12 cellular contexts compared by ENCODE assay signal in the genomic region with DNA sequence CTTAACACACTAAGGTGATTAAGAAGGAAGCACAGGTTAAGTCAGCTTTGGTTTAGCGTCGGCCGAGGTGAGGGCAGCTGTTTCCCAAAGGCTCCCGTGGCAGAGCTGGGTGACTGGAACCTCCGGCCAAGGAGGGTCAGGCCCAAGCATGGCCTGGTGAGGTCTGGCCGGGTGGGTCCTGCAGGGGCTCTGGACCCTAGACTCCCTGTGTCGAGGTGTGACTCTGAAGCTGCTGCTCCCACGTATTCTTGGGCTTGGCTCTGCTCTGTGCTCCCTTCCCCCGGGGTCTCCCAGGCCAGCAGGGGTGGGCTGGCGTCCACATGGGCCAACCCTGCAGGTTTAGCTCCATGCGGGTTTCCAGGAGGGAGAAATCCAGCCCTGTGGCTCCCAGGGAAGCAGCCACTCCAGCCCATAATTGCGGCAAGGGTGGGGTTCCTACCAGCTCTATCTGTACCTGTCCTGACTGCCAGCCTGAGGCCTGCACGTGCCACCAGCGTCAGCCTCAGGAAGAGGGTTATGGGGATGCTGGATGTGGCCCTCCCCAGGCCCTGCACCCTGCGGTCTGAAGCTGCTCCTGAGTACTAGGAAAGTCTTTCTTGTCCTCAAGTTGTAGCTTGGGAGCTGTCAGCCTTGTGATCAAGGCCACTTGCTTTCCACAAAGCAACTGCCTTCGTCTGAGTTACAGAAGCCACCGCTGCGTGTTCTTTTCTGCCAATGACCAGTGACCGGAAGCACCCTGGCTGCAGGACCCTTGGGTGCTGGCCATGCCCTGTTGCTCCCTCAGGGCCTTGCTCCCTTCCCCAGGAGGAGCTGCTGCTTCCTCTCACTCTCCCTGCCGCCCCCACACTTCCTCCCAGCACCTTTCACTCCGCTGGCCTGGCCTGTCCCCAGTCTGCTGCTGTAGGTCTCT. TPM values are rescaled to one million over a fixed set of nuclear protein-coding genes. Genes with fewer than 3 reads are reported as not detected.
A peak's percentile ranks its signal among the peaks of the same experiment; 100 is the strongest.
DNase-seq lines count a peak whose midpoint lies in the region; ATAC-seq, FAIRE-seq and TF ChIP-seq lines count a peak whose summit lies in the region.
"Had no signal": no experiment of that assay in that cellular context is flagged by ENCODE, and none has a peak within 500 bp of the region (broad histone marks: within the 10 kb centered on the region; RNA-seq: fewer than 3 reads in every experiment).

No MANE protein-coding gene starts in this region.

- no peaks in the 10 kb centered on the region for H3K27me3 ChIP-seq in CD4-positive, alpha-beta T cell (ENCODE audit: control insufficient read depth, insufficient read depth, low read length)
- H3K27me3 ChIP-seq: testis had no signal

- intact Hi-C loops in CD4-positive, alpha-beta T cell (cut with DNase I, micrococcal nuclease): loop anchor here in 1 of 2 experiments (2.0 kb wide), 1 partner anchor 29 kb away; no protein-coding TSS in a partner anchor
- intact Hi-C loops in activated CD4-positive, alpha-beta memory T cell treated with anti-CD3 and anti-CD28 coated beads for 36 hours (cut with micrococcal nuclease): loop anchor here (1.0 kb wide), 2 partner anchors 12 to 32 kb away; no protein-coding TSS in a partner anchor
- intact Hi-C loops in kidney (cut with DNase I): no loop called here

- peak; percentile 9 for ATAC-seq in CD4-positive, alpha-beta T cell (ENCODE audit: poor library complexity)
- ATAC-seq in GM18505 (IDR thresholded peaks at IDR 0.05; ENCODE audit: unreplicated experiment): no peak
- ATAC-seq in GM21423 (IDR thresholded peaks at IDR 0.05; ENCODE audit: unreplicated experiment): no peak
- ATAC-seq in HG03045 (IDR thresholded peaks at IDR 0.05; ENCODE audit: unreplicated experiment): no peak

- POLR2A ChIA-PET in CD4-positive, alpha-beta T cell (lab: Charles Lee): interaction anchor here (0.6 to 8.1 kb wide), 7 partner anchors 9 to 47 kb away, joined by 3 to 152 read pairs (median 9); partner anchors contain the start of gene PSMD11
- POLR2A ChIA-PET in activated CD4-positive, alpha-beta memory T cell treated with anti-CD3 and anti-CD28 coated beads for 36 hours (lab: Charles Lee): interaction anchor here (1.4 to 6.7 kb wide), 3 partner anchors 26 to 32 kb away, joined by 5 to 38 read pairs (median 9); no protein-coding TSS in a partner anchor

- H3K4me3 ChIP-seq in kidney (ENCODE audit: low read length in 2 of 2): no peak overlapping the region
- H3K4me3 ChIP-seq: smooth muscle cell, testis had no signal

- CTCF ChIA-PET in CD4-positive, alpha-beta T cell (lab: Charles Lee): interaction anchor here (1.0 to 2.6 kb wide), 4 partner anchors 8 to 385 kb away, joined by 3 to 10 read pairs (median 4); partner anchors contain the start of genes MYO1D and PSMD11
- CTCF ChIA-PET in activated CD4-positive, alpha-beta memory T cell treated with anti-CD3 and anti-CD28 coated beads for 36 hours (lab: Charles Lee): interaction anchor here (1.2 to 12.0 kb wide), 7 partner anchors 12 to 168 kb away, joined by 4 to 102 read pairs (median 5); partner anchors contain the start of gene PSMD11

- H3K4me1 ChIP-seq in kidney (ENCODE audit: control insufficient read depth in 1 of 2, insufficient read depth in 1 of 2, low read depth in 1 of 2, low read length in 2 of 2): peaks cover 0 to 10% of the 10 kb centered on the region in 2 donors

- H3K9ac ChIP-seq in kidney (ENCODE audit: low read length in 2 of 2): no peak overlapping the region

- peak; percentile 57 for TF ChIP-seq POLR2A in GM18505 (IDR thresholded peaks at IDR 0.05; ENCODE audit: borderline replicate concordance, extremely low read depth, insufficient read depth, insufficient read length)

- peaks cover 65% of the 10 kb centered on the region for H3K4me1 Mint-ChIP-seq in CD4-positive, alpha-beta T cell (ENCODE audit: low read depth)
- peaks cover 66% of the 10 kb centered on the region for H3K4me1 Mint-ChIP-seq in activated CD4-positive, alpha-beta memory T cell treated with anti-CD3 and anti-CD28 coated beads for 36 hours (ENCODE audit: low read depth)

- peak overlapping the region; percentile 89 for H3K4me3 Mint-ChIP-seq in CD4-positive, alpha-beta T cell
- H3K4me3 Mint-ChIP-seq in activated CD4-positive, alpha-beta memory T cell treated with anti-CD3 and anti-CD28 coated beads for 36 hours: peak overlapping the region; percentile 87

- H3K27ac Mint-ChIP-seq in CD4-positive, alpha-beta T cell: peak overlapping the region; percentile 95
- H3K27ac Mint-ChIP-seq in activated CD4-positive, alpha-beta memory T cell treated with anti-CD3 and anti-CD28 coated beads for 36 hours: peak overlapping the region; percentile 78

- FAIRE-seq in kidney (lab: Jason Lieb, UNC) (no peak), HTR-8/SVneo (lab: Jason Lieb, UNC) (no peak)

- peak overlapping the region; percentile 47 for H3K27ac ChIP-seq in CD4-positive, alpha-beta T cell (ENCODE audit: low read depth, low read length)
- H3K27ac ChIP-seq in kidney (ENCODE audit: low read depth in 2 of 2, low read length in 2 of 2): no peak overlapping the region
- H3K27ac ChIP-seq: testis had no signal

- no peaks in the 10 kb centered on the region for H3K36me3 ChIP-seq in kidney (ENCODE audit: control insufficient read depth in 1 of 2, insufficient read depth in 2 of 2, low read length in 2 of 2)

- peaks cover 33% of the 10 kb centered on the region for H3K36me3 Mint-ChIP-seq in CD4-positive, alpha-beta T cell (ENCODE audit: low read depth)
- H3K36me3 Mint-ChIP-seq in activated CD4-positive, alpha-beta memory T cell treated with anti-CD3 and anti-CD28 coated beads for 36 hours: peaks cover 32% of the 10 kb centered on the region

- DNase-seq in CD4-positive, alpha-beta T cell: peak in 1 of 10 experiments; percentile 12
- peak; percentile 69 for DNase-seq in activated CD4-positive, alpha-beta memory T cell treated with anti-CD3 and anti-CD28 coated beads for 36 hours
- DNase-seq in kidney (peak; percentile 62), HTR-8/SVneo (ENCODE audit: insufficient read length, low spot score) (no peak), NCI-H1694 treated with DMSO at 0.1 percent for 48 hours (lab: John Stamatoyannopoulos, UW) (no peak)
- DNase-seq: NCI-H1417 treated with DMSO at 0.1 percent for 48 hours, SIG-M5, testis had no signal

- H3K9me3 ChIP-seq in CD4-positive, alpha-beta T cell (ENCODE audit: control insufficient read depth, low read length): no peaks in the 10 kb centered on the region
- H3K9me3 ChIP-seq in kidney (ENCODE audit: control insufficient read depth in 1 of 2, low read length in 2 of 2): no peaks in the 10 kb centered on the region
- H3K9me3 ChIP-seq: testis had no signal

- H3K27me3 Mint-ChIP-seq in CD4-positive, alpha-beta T cell: no peaks in the 10 kb centered on the region
- H3K27me3 Mint-ChIP-seq in activated CD4-positive, alpha-beta memory T cell treated with anti-CD3 and anti-CD28 coated beads for 36 hours: no peaks in the 10 kb centered on the region

- H3K9me3 Mint-ChIP-seq in CD4-positive, alpha-beta T cell: no peaks in the 10 kb centered on the region
- no peaks in the 10 kb centered on the region for H3K9me3 Mint-ChIP-seq in activated CD4-positive, alpha-beta memory T cell treated with anti-CD3 and anti-CD28 coated beads for 36 hours

- TF ChIP-seq CTCF in CD4-positive, alpha-beta T cell (IDR thresholded peaks at IDR 0.05): no peak
- TF ChIP-seq CTCF in kidney (IDR thresholded peaks at IDR 0.05; ENCODE audit: borderline replicate concordance, extremely low read depth, insufficient read depth): no peak

RNA-seq across cellular contexts. Expression of gene CDK5R1, which starts 4.8 kb away (rescaled TPM):
- 10 to 100 TPM; 21.7 to 22.5 TPM for total RNA-seq in CD4-positive, alpha-beta T cell
- total RNA-seq in activated CD4-positive, alpha-beta memory T cell treated with anti-CD3 and anti-CD28 coated beads for 36 hours: 10 to 100 TPM; 12.4 to 13.1 TPM
- 1.5 TPM for total RNA-seq in kidney
- polyA plus RNA-seq in kidney (ENCODE audit: insufficient read depth, low read depth, low replicate concordance): 0.67 TPM

RNA-seq across cellular contexts. Expression of gene PSMD11, which starts 47.3 kb away (rescaled TPM):
- total RNA-seq in CD4-positive, alpha-beta T cell: 10 to 100 TPM; 67.6 to 68.7 TPM
- 100 to 1,000 TPM; 161 to 162 TPM for total RNA-seq in activated CD4-positive, alpha-beta memory T cell treated with anti-CD3 and anti-CD28 coated beads for 36 hours
- total RNA-seq in kidney: 67.5 TPM
- polyA plus RNA-seq in kidney (ENCODE audit: insufficient read depth, low read depth, low replicate concordance): 65.1 TPM

Comparison
In these comparisons a context has a peak if more than half of its experiments do, and no peak if none do; other contexts are left out.
1. DNase-seq: peak in activated CD4-positive, alpha-beta memory T cell treated with anti-CD3 and anti-CD28 coated beads for 36 hours (single experiment) and kidney (single experiment); none in HTR-8/SVneo (single experiment) and NCI-H1694 treated with DMSO at 0.1 percent for 48 hours (single experiment).